In genomic region chr5:9466677-9467076, GRCh38 we compare ENCODE assay signal across 26 cellular contexts.
DNase-seq lines count a peak whose midpoint lies in the region; ATAC-seq, FAIRE-seq and TF ChIP-seq lines count a peak whose summit lies in the region.
"Had no signal": no experiment of that assay in that cellular context is flagged by ENCODE, and none has a peak within 500 bp of the region (broad histone marks: within the 10 kb centered on the region; RNA-seq: fewer than 3 reads in every experiment).

No MANE protein-coding gene starts in this region.

- H3K9me3 ChIP-seq in astrocyte (ENCODE audit: insufficient read depth, low read depth, low read length) (no peaks in the 10 kb centered on the region), smooth muscle cell (replicated peaks; ENCODE audit: low read depth) (no peaks in the 10 kb centered on the region), hepatocyte (ENCODE audit: low read depth) (no peaks in the 10 kb centered on the region)
- H3K9me3 ChIP-seq: Caco-2, prostate gland, thoracic aorta had no signal

- H3K9ac ChIP-seq in astrocyte (ENCODE audit: low read length) (no peak overlapping the region), smooth muscle cell (ENCODE audit: low read depth) (no peak overlapping the region)

- no peak overlapping the region for H3K4me2 ChIP-seq in astrocyte (ENCODE audit: low read length)
- H3K4me2 ChIP-seq in smooth muscle cell, result peak overlapping the region; percentile 28
- H3K4me2 ChIP-seq in hepatocyte, result no peak overlapping the region

- POLR2A ChIA-PET in BJ (lab: Charles Lee), result interaction anchor here (0.6 kb wide), 1 partner anchor 67 kb away, joined by 3 read pairs; no protein-coding TSS in a partner anchor

- H3K36me3 Mint-ChIP-seq in astrocyte (ENCODE audit: low read depth, unreplicated experiment), result no peaks in the 10 kb centered on the region
- H3K36me3 Mint-ChIP-seq: activated naive CD8-positive, alpha-beta T cell treated with anti-CD3 and anti-CD28 coated beads for 36 hours had no signal

- H3K4me3 ChIP-seq in BJ (ENCODE audit: low read depth, low read length) (no peak overlapping the region), astrocyte (ENCODE audit: insufficient read depth, low read depth, low read length) (no peak overlapping the region), fibroblast of mammary gland (ENCODE audit: control insufficient read depth, low read depth, low read length) (no peak overlapping the region), smooth muscle cell (no peak overlapping the region), hepatocyte (no peak overlapping the region)
- H3K4me3 ChIP-seq: heart left ventricle, prostate gland, thoracic aorta had no signal

- TF ChIP-seq CTCF in BJ (IDR thresholded peaks at IDR 0.05; ENCODE audit: insufficient read depth, low read depth, low read length) (no peak), astrocyte (IDR thresholded peaks at IDR 0.05; ENCODE audit: insufficient read depth, low read depth, low read length) (no peak), fibroblast of mammary gland (conservative IDR thresholded peaks at IDR 0.05; ENCODE audit: control insufficient read depth, insufficient read depth, low read depth, low read length) (no peak), smooth muscle cell (IDR thresholded peaks at IDR 0.05; ENCODE audit: borderline replicate concordance, insufficient read depth, poor library complexity, severe bottlenecking) (no peak), GM13976 (IDR thresholded peaks at IDR 0.05; ENCODE audit: borderline replicate concordance, control extremely low read depth, extremely low read depth, insufficient read depth, missing control alignments) (no peak), hepatocyte (IDR thresholded peaks at IDR 0.05; ENCODE audit: poor library complexity) (no peak)

- peaks cover 20% of the 10 kb centered on the region for H3F3A ChIP-seq in smooth muscle cell (ENCODE audit: low read depth)

- no peaks in the 10 kb centered on the region for H3K9me2 ChIP-seq in hepatocyte (replicated peaks; ENCODE audit: insufficient read depth)

- H2AFZ ChIP-seq in astrocyte (ENCODE audit: low read depth, low read length), result no peak overlapping the region
- H2AFZ ChIP-seq in smooth muscle cell (ENCODE audit: low read depth), result no peak overlapping the region
- no peak overlapping the region for H2AFZ ChIP-seq in hepatocyte

- 40% methylated on average over 1 of the region's 1 CpG for WGBS in smooth muscle cell (ENCODE audit: low lambda C conversion rate)
- WGBS in hepatocyte (ENCODE audit: low lambda C conversion rate, missing lambda C conversion rate), result 75% methylated on average over 1 of the region's 1 CpG

- H4K20me1 ChIP-seq in astrocyte (ENCODE audit: insufficient read depth, low read length) (peaks cover 4% of the 10 kb centered on the region), smooth muscle cell (ENCODE audit: low read depth) (no peaks in the 10 kb centered on the region), hepatocyte (ENCODE audit: insufficient read depth, poor library complexity, severe bottlenecking) (no peaks in the 10 kb centered on the region)

- H3K4me1 ChIP-seq in astrocyte (ENCODE audit: insufficient read depth, low read length) (peaks cover 14% of the 10 kb centered on the region), smooth muscle cell (ENCODE audit: low read depth) (no peaks in the 10 kb centered on the region), hepatocyte (ENCODE audit: insufficient read depth) (peaks cover 6% of the 10 kb centered on the region)
- H3K4me1 ChIP-seq: Caco-2, prostate gland had no signal

- peak; percentile 58 for DNase-seq in BJ (ENCODE audit: low read depth)
- DNase-seq in astrocyte (ENCODE audit: low read depth), result peak; percentile 73
- DNase-seq in fibroblast of mammary gland (ENCODE audit: low read depth), result peak; percentile 45
- DNase-seq in smooth muscle cell (lab: John Stamatoyannopoulos, UW; ENCODE audit: unreplicated experiment), result no peak
- no peak for DNase-seq in NCI-H187 treated with DMSO at 0.1 percent for 48 hours (lab: John Stamatoyannopoulos, UW)
- no peak for DNase-seq in GM13976 (ENCODE audit: low spot score)
- DNase-seq in hepatocyte (ENCODE audit: low spot score), result no peak
- DNase-seq: activated CD4-positive, alpha-beta memory T cell treated with anti-CD3 and anti-CD28 coated beads, Interleukin-2, amount 10 ng/mL, durations not matched to agents 7 days and 5 days; activated CD4-positive, CD25-positive, alpha-beta regulatory T cell treated with anti-CD3 and anti-CD28 coated beads, Interleukin-2, amount 50 U/mL, for 72 hours; activated naive CD8-positive, alpha-beta T cell treated with anti-CD3 and anti-CD28 coated beads for 36 hours; C1 segment of cervical spinal cord; Caco-2; GF-D8; heart left ventricle; NCI-H1436; NCI-H2107; RPMI8226; stimulated activated CD4-positive, alpha-beta T cell treated with anti-CD3 and anti-CD28 coated beads, Interleukin-15, amount 100 ng/mL, for 24 hours; stimulated activated naive CD4-positive, alpha-beta T cell; T-helper 17 cell had no signal

- no peaks in the 10 kb centered on the region for H3K79me2 ChIP-seq in astrocyte (ENCODE audit: insufficient read depth, low read length)
- peaks cover 23% of the 10 kb centered on the region for H3K79me2 ChIP-seq in smooth muscle cell (ENCODE audit: low read depth)
- no peaks in the 10 kb centered on the region for H3K79me2 ChIP-seq in hepatocyte

- no peaks in the 10 kb centered on the region for H3K36me3 ChIP-seq in BJ (ENCODE audit: control insufficient read depth, insufficient read depth, low read length)
- no peaks in the 10 kb centered on the region for H3K36me3 ChIP-seq in astrocyte (ENCODE audit: insufficient read depth, low read length)
- no peaks in the 10 kb centered on the region for H3K36me3 ChIP-seq in smooth muscle cell (ENCODE audit: low read depth)
- H3K36me3 ChIP-seq in hepatocyte (replicated peaks; ENCODE audit: insufficient read depth, low read depth), result no peaks in the 10 kb centered on the region
- H3K36me3 ChIP-seq: prostate gland, thoracic aorta had no signal

- H3K27ac Mint-ChIP-seq in astrocyte (ENCODE audit: unreplicated experiment), result peak overlapping the region; percentile 2
- H3K27ac Mint-ChIP-seq: activated CD4-positive, alpha-beta memory T cell treated with anti-CD3 and anti-CD28 coated beads, Interleukin-2, amount 10 ng/mL, durations not matched to agents 7 days and 5 days; activated naive CD8-positive, alpha-beta T cell treated with anti-CD3 and anti-CD28 coated beads for 36 hours; T-helper 17 cell had no signal

- no peak for ATAC-seq in GM19324 (IDR thresholded peaks at IDR 0.05; ENCODE audit: low FRiP score, unreplicated experiment)
- ATAC-seq: sciatic nerve, T-helper 17 cell had no signal

- peaks cover 17% of the 10 kb centered on the region for H3K4me1 Mint-ChIP-seq in astrocyte (ENCODE audit: low read depth, unreplicated experiment)
- H3K4me1 Mint-ChIP-seq: activated CD4-positive, alpha-beta memory T cell treated with anti-CD3 and anti-CD28 coated beads, Interleukin-2, amount 10 ng/mL, durations not matched to agents 7 days and 5 days; activated naive CD8-positive, alpha-beta T cell treated with anti-CD3 and anti-CD28 coated beads for 36 hours; T-helper 17 cell had no signal

- no peak for FAIRE-seq in astrocyte (lab: Jason Lieb, UNC)
- FAIRE-seq: GM18507 had no signal

- no peaks in the 10 kb centered on the region for H3K9me3 Mint-ChIP-seq in astrocyte (ENCODE audit: unreplicated experiment)
- H3K9me3 Mint-ChIP-seq: activated naive CD8-positive, alpha-beta T cell treated with anti-CD3 and anti-CD28 coated beads for 36 hours had no signal

- H3K27me3 Mint-ChIP-seq in astrocyte (ENCODE audit: low read depth, unreplicated experiment), result no peaks in the 10 kb centered on the region
- H3K27me3 Mint-ChIP-seq: activated CD4-positive, alpha-beta memory T cell treated with anti-CD3 and anti-CD28 coated beads, Interleukin-2, amount 10 ng/mL, durations not matched to agents 7 days and 5 days; activated naive CD8-positive, alpha-beta T cell treated with anti-CD3 and anti-CD28 coated beads for 36 hours; T-helper 17 cell had no signal

- in situ Hi-C loops in GM13976 (cut with MboI; ENCODE audit: low sequenced_read_pairs, unreplicated experiment), result no loop called here

- CTCF ChIA-PET in BJ (lab: Yijun Ruan, JAX), result interaction anchor here (1.0 kb wide), 1 partner anchor 51 kb away, joined by 3 read pairs; no protein-coding TSS in a partner anchor

- no peak overlapping the region for H3K4me3 Mint-ChIP-seq in astrocyte (ENCODE audit: unreplicated experiment)
- H3K4me3 Mint-ChIP-seq: activated CD4-positive, alpha-beta memory T cell treated with anti-CD3 and anti-CD28 coated beads, Interleukin-2, amount 10 ng/mL, durations not matched to agents 7 days and 5 days; activated naive CD8-positive, alpha-beta T cell treated with anti-CD3 and anti-CD28 coated beads for 36 hours; T-helper 17 cell had no signal

- H3K27me3 ChIP-seq in BJ (ENCODE audit: control insufficient read depth, insufficient read depth, low read length) (no peaks in the 10 kb centered on the region), astrocyte (ENCODE audit: insufficient read depth, low read length) (no peaks in the 10 kb centered on the region), smooth muscle cell (ENCODE audit: low read depth) (no peaks in the 10 kb centered on the region), hepatocyte (no peaks in the 10 kb centered on the region)
- H3K27me3 ChIP-seq: heart left ventricle had no signal

- no peak overlapping the region for H3K27ac ChIP-seq in astrocyte (ENCODE audit: low read depth, low read length)
- peak overlapping the region; percentile 98 for H3K27ac ChIP-seq in smooth muscle cell (ENCODE audit: low read depth)
- H3K27ac ChIP-seq in hepatocyte, result no peak overlapping the region
- H3K27ac ChIP-seq: heart left ventricle, HL-60 had no signal

Comparison
In these comparisons a context has a peak if more than half of its experiments do, and no peak if none do; other contexts are left out.
1. DNase-seq: peak in BJ (single experiment), astrocyte (single experiment) and fibroblast of mammary gland (single experiment); none in smooth muscle cell (single experiment), NCI-H187 treated with DMSO at 0.1 percent for 48 hours (single experiment), GM13976 (single experiment) and hepatocyte (single experiment).